15 cellular contexts compared by ENCODE assay signal in genomic region chr22:42881982-42882656, GRCh38. TPM values are rescaled to one million over a fixed set of nuclear protein-coding genes. Genes with fewer than 3 reads are reported as not detected.
DNase-seq lines count a peak whose midpoint lies in the region; ATAC-seq and TF ChIP-seq lines count a peak whose summit lies in the region.
"Had no signal": no experiment of that assay in that cellular context is flagged by ENCODE, and none has a peak within 500 bp of the region (broad histone marks: within the 10 kb centered on the region; RNA-seq: fewer than 3 reads in every experiment).

No MANE protein-coding gene starts in this region.

- no peaks in the 10 kb centered on the region for H3K9me3 ChIP-seq in suprapubic skin

- no peak overlapping the region for H3K27ac ChIP-seq in suprapubic skin
- H3K27ac ChIP-seq: cardiac muscle cell had no signal

- H3K36me3 ChIP-seq in suprapubic skin = peaks cover 87% of the 10 kb centered on the region

- no peak for ATAC-seq in GM18867 (IDR thresholded peaks at IDR 0.05; ENCODE audit: unreplicated experiment)
- ATAC-seq: activated CD8-positive, alpha-beta memory T cell treated with anti-CD3 and anti-CD28 coated beads, Interleukin-2, amount 10 ng/mL, durations not matched to agents 7 days and 5 days; sciatic nerve; stimulated activated naive CD8-positive, alpha-beta T cell treated with anti-CD3 and anti-CD28 coated beads, Interleukin-15, Interleukin-2, amounts not matched to agents 100 U/mL and 50 U/mL, for 24 hours had no signal

- DNase-seq in DMS53 (lab: John Stamatoyannopoulos, UW) (peak; percentile 60), DMS53 treated with DMSO at 0.1 percent for 48 hours (lab: John Stamatoyannopoulos, UW; ENCODE audit: unreplicated experiment) (no peak), NCI-H69 (lab: John Stamatoyannopoulos, UW) (peak; percentile 59), germinal center (ENCODE audit: low spot score) (peak; percentile 62), renal cortical epithelial cell (ENCODE audit: low read depth) (peak; percentile 6), suprapubic skin (ENCODE audit: low spot score in 2 of 2) (no peak), HUDEP-2 (lab: John Stamatoyannopoulos, UW; ENCODE audit: unreplicated experiment in 76 of 76) (no peak)
- DNase-seq: 8988T; activated CD8-positive, alpha-beta memory T cell treated with anti-CD3 and anti-CD28 coated beads, Interleukin-2, amount 10 ng/mL, durations not matched to agents 7 days and 5 days; activated naive CD4-positive, alpha-beta T cell treated with anti-CD3 and anti-CD28 coated beads, Interleukin-2, amount 10 ng/mL, durations not matched to agents 7 days and 5 days; GOT3; stimulated activated naive CD8-positive, alpha-beta T cell treated with anti-CD3 and anti-CD28 coated beads, Interleukin-15, Interleukin-2, amounts not matched to agents 100 U/mL and 50 U/mL, for 24 hours had no signal

- no peak overlapping the region for H3K4me3 ChIP-seq in suprapubic skin
- H3K4me3 ChIP-seq: cardiac muscle cell had no signal

- peaks cover 9% of the 10 kb centered on the region for H3K4me1 ChIP-seq in suprapubic skin

- no peaks in the 10 kb centered on the region for H3K27me3 ChIP-seq in suprapubic skin
- H3K27me3 ChIP-seq: cardiac muscle cell had no signal

- no peak for TF ChIP-seq EP300 in suprapubic skin (IDR thresholded peaks at IDR 0.05)

- WGBS in suprapubic skin = 61% methylated on average over 4 of the region's 10 CpGs

- TF ChIP-seq CTCF in suprapubic skin (IDR thresholded peaks at IDR 0.05) = no peak

- TF ChIP-seq POLR2A in suprapubic skin (IDR thresholded peaks at IDR 0.05) = no peak

RNA-seq across cellular contexts. Expression of gene ARFGAP3, which starts 25.0 kb away (rescaled TPM):
- total RNA-seq in renal cortical epithelial cell = 110 and 133 TPM in 2 replicates
- total RNA-seq in suprapubic skin = 10 to 100 TPM; 26.7 to 33.3 (median 31.8) TPM

Comparison
In these comparisons a context has a peak if more than half of its experiments do, and no peak if none do; other contexts are left out.
1. DNase-seq: peak in DMS53 (single experiment), NCI-H69 (single experiment), germinal center (single experiment) and renal cortical epithelial cell (single experiment); none in DMS53 treated with DMSO at 0.1 percent for 48 hours (single experiment), suprapubic skin (0 of 2) and HUDEP-2 (0 of 76).